In genomic region chr3:24047513-24047912, GRCh38 we compare ENCODE assay signal across 11 cellular contexts.
DNase-seq lines count a peak whose midpoint lies in the region; ATAC-seq and TF ChIP-seq lines count a peak whose summit lies in the region.
"Had no signal": no experiment of that assay in that cellular context is flagged by ENCODE, and none has a peak within 500 bp of the region (broad histone marks: within the 10 kb centered on the region; RNA-seq: fewer than 3 reads in every experiment).

No MANE protein-coding gene starts in this region.

- in situ Hi-C loops in GM13976 (cut with MboI; ENCODE audit: low sequenced_read_pairs, unreplicated experiment) = no loop called here

- no peaks in the 10 kb centered on the region for H3K27me3 ChIP-seq in smooth muscle cell (ENCODE audit: low read depth)

- no peaks in the 10 kb centered on the region for H3K36me3 ChIP-seq in smooth muscle cell (ENCODE audit: low read depth)

- H3K9me3 ChIP-seq in smooth muscle cell (replicated peaks; ENCODE audit: low read depth) = no peaks in the 10 kb centered on the region

- 0% methylated on average over 1 of the region's 1 CpG for WGBS in smooth muscle cell (ENCODE audit: low lambda C conversion rate)

- peak overlapping the region; percentile 46 for H3K4me2 ChIP-seq in smooth muscle cell

- no peak for DNase-seq in smooth muscle cell (lab: John Stamatoyannopoulos, UW; ENCODE audit: unreplicated experiment)
- no peak for DNase-seq in NCI-H146 treated with DMSO at 0.1 percent for 48 hours (lab: John Stamatoyannopoulos, UW; ENCODE audit: unreplicated experiment)
- no peak for DNase-seq in NCI-H2107 treated with DMSO at 0.1 percent for 48 hours (lab: John Stamatoyannopoulos, UW; ENCODE audit: unreplicated experiment)
- DNase-seq in activated CD4-positive, alpha-beta T cell treated with anti-CD3 and anti-CD28 coated beads for 1 hour = no peak
- DNase-seq in GM13976 (ENCODE audit: low spot score) = no peak
- DNase-seq: activated CD4-positive, alpha-beta memory T cell treated with anti-CD3 and anti-CD28 coated beads, Interleukin-2, amount 10 ng/mL, durations not matched to agents 7 days and 5 days; NCI-H2029 had no signal

- ATAC-seq in GM19395 (IDR thresholded peaks at IDR 0.05; ENCODE audit: unreplicated experiment) (peak; percentile 48), HG02852 (IDR thresholded peaks at IDR 0.05; ENCODE audit: unreplicated experiment) (peak; percentile 20)
- peak; percentile 5 for ATAC-seq in activated T-helper 17 cell treated with anti-CD3 and anti-CD28 coated beads, Interleukin-2, amount 50 U/mL, for 72 hours (replicated peaks)

- H3K36me3 Mint-ChIP-seq in activated T-helper 17 cell treated with anti-CD3 and anti-CD28 coated beads, Interleukin-2, amount 50 U/mL, for 72 hours (ENCODE audit: low read depth) = no peaks in the 10 kb centered on the region
- H3K36me3 Mint-ChIP-seq: brain had no signal

- H3K9me3 Mint-ChIP-seq in activated T-helper 17 cell treated with anti-CD3 and anti-CD28 coated beads, Interleukin-2, amount 50 U/mL, for 72 hours = no peaks in the 10 kb centered on the region
- H3K9me3 Mint-ChIP-seq: activated CD4-positive, alpha-beta memory T cell treated with anti-CD3 and anti-CD28 coated beads, Interleukin-2, amount 10 ng/mL, durations not matched to agents 7 days and 5 days; brain had no signal

- peak overlapping the region; percentile 21 for H3K9ac ChIP-seq in smooth muscle cell (ENCODE audit: low read depth)

- H3K27ac Mint-ChIP-seq in activated T-helper 17 cell treated with anti-CD3 and anti-CD28 coated beads, Interleukin-2, amount 50 U/mL, for 72 hours = no peak overlapping the region
- H3K27ac Mint-ChIP-seq: activated CD4-positive, alpha-beta memory T cell treated with anti-CD3 and anti-CD28 coated beads, Interleukin-2, amount 10 ng/mL, durations not matched to agents 7 days and 5 days had no signal

- H4K20me1 ChIP-seq in smooth muscle cell (ENCODE audit: low read depth) = no peaks in the 10 kb centered on the region

- no peak overlapping the region for H3K4me3 Mint-ChIP-seq in activated T-helper 17 cell treated with anti-CD3 and anti-CD28 coated beads, Interleukin-2, amount 50 U/mL, for 72 hours
- H3K4me3 Mint-ChIP-seq: activated CD4-positive, alpha-beta memory T cell treated with anti-CD3 and anti-CD28 coated beads, Interleukin-2, amount 10 ng/mL, durations not matched to agents 7 days and 5 days; brain had no signal

- H3K4me3 ChIP-seq in smooth muscle cell = no peak overlapping the region

- TF ChIP-seq CTCF in smooth muscle cell (IDR thresholded peaks at IDR 0.05; ENCODE audit: borderline replicate concordance, insufficient read depth, poor library complexity, severe bottlenecking) (no peak), GM13976 (IDR thresholded peaks at IDR 0.05; ENCODE audit: borderline replicate concordance, control extremely low read depth, extremely low read depth, insufficient read depth, missing control alignments) (no peak)

- no peaks in the 10 kb centered on the region for H3K27me3 Mint-ChIP-seq in activated T-helper 17 cell treated with anti-CD3 and anti-CD28 coated beads, Interleukin-2, amount 50 U/mL, for 72 hours

- peak overlapping the region; percentile 81 for H3K27ac ChIP-seq in smooth muscle cell (ENCODE audit: low read depth)

- H3K79me2 ChIP-seq in smooth muscle cell (ENCODE audit: low read depth) = no peaks in the 10 kb centered on the region

- H3F3A ChIP-seq in smooth muscle cell (ENCODE audit: low read depth) = peaks cover 4% of the 10 kb centered on the region

- H2AFZ ChIP-seq in smooth muscle cell (ENCODE audit: low read depth) = peak overlapping the region; percentile 43

- peaks cover 6% of the 10 kb centered on the region for H3K4me1 ChIP-seq in smooth muscle cell (ENCODE audit: low read depth)

- H3K4me1 Mint-ChIP-seq in activated T-helper 17 cell treated with anti-CD3 and anti-CD28 coated beads, Interleukin-2, amount 50 U/mL, for 72 hours = peaks cover 6% of the 10 kb centered on the region
